Comparison of ENCODE assay signal across 9 cellular contexts in the genomic region with DNA sequence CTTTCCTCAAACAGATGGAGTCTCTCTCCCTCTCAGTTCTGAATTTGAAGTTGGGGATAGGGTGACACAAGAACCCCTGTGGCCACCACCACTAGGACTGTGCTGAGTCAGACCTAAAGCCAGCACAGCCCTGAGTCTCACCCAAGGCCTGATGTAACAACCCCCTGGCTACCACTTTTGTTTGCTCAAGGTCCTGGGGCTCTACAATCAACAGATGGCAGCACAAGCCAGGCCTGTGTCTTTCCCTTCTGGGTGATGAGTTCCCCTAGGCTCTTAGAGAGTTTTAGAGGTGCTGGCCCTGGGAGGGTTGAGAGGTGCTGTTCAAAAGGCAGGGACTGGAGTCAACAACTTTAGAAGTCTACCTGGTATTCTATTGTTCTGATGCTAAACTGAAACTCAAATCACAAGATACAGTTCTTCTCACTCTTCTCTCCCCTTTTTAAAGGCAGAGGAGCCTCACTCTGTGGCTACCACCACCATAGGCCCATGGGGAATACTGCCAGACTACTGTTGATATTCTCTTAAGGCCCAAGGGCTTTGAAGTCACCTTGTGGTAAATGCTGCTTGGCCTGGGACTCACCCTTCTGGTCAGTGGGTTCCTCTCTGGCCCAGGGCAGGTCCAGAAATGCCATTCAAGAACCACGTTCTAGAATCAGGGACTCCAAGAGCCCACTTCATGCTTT. TPM values are rescaled to one million over a fixed set of nuclear protein-coding genes. Genes with fewer than 3 reads are reported as not detected.
DNase-seq lines count a peak whose midpoint lies in the region; ATAC-seq and TF ChIP-seq lines count a peak whose summit lies in the region.
"Had no signal": no experiment of that assay in that cellular context is flagged by ENCODE, and none has a peak within 500 bp of the region (broad histone marks: within the 10 kb centered on the region; RNA-seq: fewer than 3 reads in every experiment).

No MANE protein-coding gene starts in this region.

- H3K36me3 Mint-ChIP-seq in activated naive CD4-positive, alpha-beta T cell treated with anti-CD3 and anti-CD28 coated beads, Interleukin-2, amount 50 U/mL, for 72 hours: peaks cover 14 to 25% of the 10 kb centered on the region in 2 donors

- TF ChIP-seq CTCF in esophagus muscularis mucosa (IDR thresholded peaks at IDR 0.05): no peak

- peaks cover 0 to 26% (median 12%) of the 10 kb centered on the region in 4 donors for H3K9me3 ChIP-seq in esophagus muscularis mucosa
- no peaks in the 10 kb centered on the region for H3K9me3 ChIP-seq in GM23248 (ENCODE audit: low read depth)

- TF ChIP-seq EP300 in esophagus muscularis mucosa (IDR thresholded peaks at IDR 0.05): no peak

- WGBS in esophagus muscularis mucosa: 44% methylated on average over 1 of the region's 1 CpG
- WGBS in GM23248 (ENCODE audit: low coverage in 1 of 2, low lambda C conversion rate in 2 of 2, missing lambda C conversion rate in 2 of 2), 2 experiments: 6 to 18% methylated on average over 1 of the region's 1 CpG

- TF ChIP-seq POLR2A in esophagus muscularis mucosa (IDR thresholded peaks at IDR 0.05; ENCODE audit: low read depth): no peak

- ATAC-seq in GM19372 (IDR thresholded peaks at IDR 0.05; ENCODE audit: low read depth, unreplicated experiment) (peak; percentile 65), HG03159 (IDR thresholded peaks at IDR 0.05; ENCODE audit: unreplicated experiment) (peak; percentile 76)
- peak; percentile 69 for ATAC-seq in activated naive CD4-positive, alpha-beta T cell treated with anti-CD3 and anti-CD28 coated beads, Interleukin-2, amount 50 U/mL, for 72 hours

- H3K27me3 ChIP-seq in esophagus muscularis mucosa: no peaks in the 10 kb centered on the region
- no peaks in the 10 kb centered on the region for H3K27me3 ChIP-seq in GM23248 (replicated peaks; ENCODE audit: insufficient read depth)

- H3K27ac ChIP-seq in esophagus muscularis mucosa (replicated peaks in 1 of 4) (no peak overlapping the region), GM23248 (no peak overlapping the region)

- H3K4me3 ChIP-seq in esophagus muscularis mucosa (no peak overlapping the region), GM23248 (no peak overlapping the region)

- DNase-seq in EL (peak; percentile 18), NCI-H526 treated with DMSO at 0.1 percent for 48 hours (lab: John Stamatoyannopoulos, UW) (no peak), esophagus muscularis mucosa (ENCODE audit: extremely low spot score) (no peak), GM23248 (no peak), Kasumi-1 (lab: John Stamatoyannopoulos, UW) (no peak)
- DNase-seq in activated naive CD4-positive, alpha-beta T cell treated with anti-CD3 and anti-CD28 coated beads, Interleukin-2, amount 50 U/mL, for 72 hours (ENCODE audit: low spot score in 2 of 2): no peak
- DNase-seq: NCI-H82 had no signal

- H3K36me3 ChIP-seq in esophagus muscularis mucosa: no peaks in the 10 kb centered on the region
- H3K36me3 ChIP-seq in GM23248 (ENCODE audit: low read depth): no peaks in the 10 kb centered on the region

- H3K4me1 ChIP-seq in esophagus muscularis mucosa (no peaks in the 10 kb centered on the region), GM23248 (ENCODE audit: insufficient read depth) (no peaks in the 10 kb centered on the region)

- no peak overlapping the region for H2AFZ ChIP-seq in GM23248

- intact Hi-C loops in esophagus muscularis mucosa (cut with DNase I): no loop called here

- H3F3A ChIP-seq in GM23248 (ENCODE audit: insufficient read depth): no peaks in the 10 kb centered on the region

- peak overlapping the region in 1 of 2 donors; percentile 77 for H3K27ac Mint-ChIP-seq in activated naive CD4-positive, alpha-beta T cell treated with anti-CD3 and anti-CD28 coated beads, Interleukin-2, amount 50 U/mL, for 72 hours

- no peaks in the 10 kb centered on the region for H4K20me1 ChIP-seq in GM23248 (ENCODE audit: insufficient read depth)

- H3K9me3 Mint-ChIP-seq in activated naive CD4-positive, alpha-beta T cell treated with anti-CD3 and anti-CD28 coated beads, Interleukin-2, amount 50 U/mL, for 72 hours: peaks cover 12 to 14% of the 10 kb centered on the region in 2 donors

- in situ Hi-C loops in GM23248 (cut with MboI): no loop called here

- H3K4me2 ChIP-seq in GM23248 (ENCODE audit: unreplicated experiment): no peak overlapping the region

- H3K9ac ChIP-seq in GM23248: no peak overlapping the region

- H3K9me2 ChIP-seq in GM23248 (ENCODE audit: insufficient read depth): no peaks in the 10 kb centered on the region

- H3K79me2 ChIP-seq in GM23248 (ENCODE audit: insufficient read depth): no peaks in the 10 kb centered on the region

RNA-seq across cellular contexts. Expression of a gene that starts 6.5 kb away (rescaled TPM):
- not detected for total RNA-seq in activated naive CD4-positive, alpha-beta T cell treated with anti-CD3 and anti-CD28 coated beads, Interleukin-2, amount 50 U/mL, for 72 hours
- total RNA-seq in esophagus muscularis mucosa: not detected
- total RNA-seq in GM23248 (2014; rRNA removed; shearing (Covaris generic)): not detected in 2 replicates
- not detected in 2 replicates for polyA plus RNA-seq in GM23248 (2016; fragmentation: Nextera tagmentation; extraction: Ambion mirVana)

RNA-seq across cellular contexts. Expression of a gene that starts 30.3 kb away (rescaled TPM):
- total RNA-seq in activated naive CD4-positive, alpha-beta T cell treated with anti-CD3 and anti-CD28 coated beads, Interleukin-2, amount 50 U/mL, for 72 hours: not detected
- total RNA-seq in esophagus muscularis mucosa: not detected
- total RNA-seq in GM23248 (2014; rRNA removed; shearing (Covaris generic)): not detected in 2 replicates
- polyA plus RNA-seq in GM23248 (2016; fragmentation: Nextera tagmentation; extraction: Ambion mirVana): not detected in 2 replicates
